9 cellular contexts compared by ENCODE assay signal in genomic region chr12:118135788-118136558, GRCh38. TPM values are rescaled to one million over a fixed set of nuclear protein-coding genes. Genes with fewer than 3 reads are reported as not detected.
DNase-seq lines count a peak whose midpoint lies in the region; ATAC-seq, FAIRE-seq and TF ChIP-seq lines count a peak whose summit lies in the region.
"Had no signal": no experiment of that assay in that cellular context is flagged by ENCODE, and none has a peak within 500 bp of the region (broad histone marks: within the 10 kb centered on the region; RNA-seq: fewer than 3 reads in every experiment).

TSS of gene PEBP1 (plus strand) at chr12:118136124. CDS start at chr12:118136210, 86 bp downstream.

- H3K4me1 ChIP-seq in kidney (ENCODE audit: control insufficient read depth in 1 of 2, insufficient read depth in 1 of 2, low read depth in 1 of 2, low read length in 2 of 2) = peaks cover 0 to 17% of the 10 kb centered on the region in 2 donors

- H3K4me3 ChIP-seq in AG10803 (ENCODE audit: low read length) (peak within 1 kb of the TSS; percentile 85), kidney (ENCODE audit: low read length in 2 of 2) (peak within 1 kb of the TSS; percentile 50 to 70)

- intact Hi-C loops in kidney (cut with DNase I) = no loop called here

- peaks cover 16 to 22% of the 10 kb centered on the region in 2 donors for H3K36me3 ChIP-seq in kidney (ENCODE audit: control insufficient read depth in 1 of 2, insufficient read depth in 2 of 2, low read length in 2 of 2)

- TF ChIP-seq CTCF in AG10803 (conservative IDR thresholded peaks at IDR 0.05; ENCODE audit: low read length) (no peak), kidney (IDR thresholded peaks at IDR 0.05; ENCODE audit: borderline replicate concordance, extremely low read depth, insufficient read depth) (no peak)

- ATAC-seq in GM19023 (IDR thresholded peaks at IDR 0.05; ENCODE audit: unreplicated experiment) (peak; percentile 97), HG03196 (IDR thresholded peaks at IDR 0.05; ENCODE audit: unreplicated experiment) (peak; percentile 98)

- H3K9me3 ChIP-seq in kidney (ENCODE audit: control insufficient read depth in 1 of 2, low read length in 2 of 2) = no peaks in the 10 kb centered on the region

- H3K9ac ChIP-seq in kidney (ENCODE audit: low read length in 2 of 2) = peak within 1 kb of the TSS; percentile 90 to 98

- FAIRE-seq in kidney (lab: Jason Lieb, UNC) = no peak
- FAIRE-seq: colon had no signal

- DNase-seq in AG10803 (ENCODE audit: low read depth) (peak; percentile 92), NCI-H460 (ENCODE audit: extremely low read depth, low read depth) (peak; percentile 91), cerebellar nuclear complex (lab: John Stamatoyannopoulos, UW) (peak; percentile 71 to 90), kidney (peak; percentile 99)
- peak; percentile 84 for DNase-seq in activated CD4-positive, alpha-beta T cell treated with anti-CD3 and anti-CD28 coated beads for 1 hour
- peak; percentile 83 to 92 for DNase-seq in stimulated activated CD4-positive, alpha-beta T cell treated with anti-CD3 and anti-CD28 coated beads, Interleukin-15, amount 100 ng/mL, for 1 hour (ENCODE audit: low read depth in 1 of 2, low spot score in 1 of 2)

- peak within 1 kb of the TSS; percentile 89 to 95 for H3K27ac ChIP-seq in kidney (ENCODE audit: low read depth in 2 of 2, low read length in 2 of 2)

RNA-seq across cellular contexts. Expression of gene PEBP1, which starts in this region (rescaled TPM):
- 86.0 and 89.5 TPM in 2 replicates for total RNA-seq in NCI-H460 (2014; rRNA removed; shearing (Covaris generic))
- polyA plus RNA-seq in NCI-H460 (2014; cell fraction: nucleus; rRNA removed) = 208 and 262 TPM in 2 replicates
- 321 TPM for total RNA-seq in kidney
- 1,168 TPM for polyA plus RNA-seq in kidney (ENCODE audit: insufficient read depth, low read depth, low replicate concordance)

Comparison
In these comparisons a context has a peak if more than half of its experiments do, and no peak if none do; other contexts are left out.
1. Peak in every context shown above with its lines: DNase-seq, ATAC-seq, H3K4me3 ChIP-seq and H3K27ac ChIP-seq.